In the genomic region with DNA sequence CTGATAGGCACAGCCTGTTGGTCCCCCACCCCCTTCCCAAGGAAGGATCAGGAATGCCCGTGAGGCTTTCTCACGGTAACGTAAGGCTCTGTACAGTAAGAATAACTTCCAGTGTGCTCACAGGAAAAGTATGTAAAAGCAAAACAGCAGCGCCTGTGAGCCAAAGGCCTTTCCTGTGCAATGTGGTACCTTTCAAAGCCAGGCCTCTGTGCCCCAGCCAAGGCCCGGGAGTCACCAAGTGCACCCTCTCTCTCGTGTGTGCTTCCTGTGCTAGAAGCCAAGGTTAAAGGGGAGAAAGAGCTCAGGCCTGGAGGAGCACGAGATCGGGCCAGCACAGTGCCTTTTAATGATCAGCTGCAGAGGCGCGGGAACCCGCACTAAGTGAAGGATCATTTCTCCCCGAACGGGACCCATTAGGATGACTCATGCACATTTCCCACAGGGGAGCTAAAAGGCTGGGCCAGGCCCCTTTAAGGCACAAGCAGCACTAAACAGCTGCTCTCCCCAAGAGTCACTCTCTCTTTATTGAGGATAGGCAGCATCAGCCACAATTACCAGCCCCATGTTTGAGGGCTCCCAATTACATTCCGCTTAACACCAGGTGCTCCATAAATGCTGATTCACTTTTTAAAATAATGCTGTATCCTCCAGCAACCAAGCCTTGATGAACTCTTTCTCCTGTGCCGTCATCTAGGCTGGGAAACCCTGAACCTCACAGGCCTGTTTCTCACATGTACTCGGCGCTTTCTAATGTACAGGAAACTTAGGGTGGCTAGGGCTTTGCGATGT, we compare ENCODE assay signal across 8 cellular contexts. TPM values are rescaled to one million over a fixed set of nuclear protein-coding genes. Genes with fewer than 3 reads are reported as not detected.
DNase-seq lines count a peak whose midpoint lies in the region; ATAC-seq and TF ChIP-seq lines count a peak whose summit lies in the region.

No MANE protein-coding gene starts in this region.

- no peaks in the 10 kb centered on the region for H3K9me3 ChIP-seq in muscle layer of colon (ENCODE audit: low read length)

- DNase-seq in ELF-1 (ENCODE audit: low read depth, low spot score) (peak; percentile 71), NCI-H2081 (lab: John Stamatoyannopoulos, UW) (peak; percentile 65 to 87), coronary artery (ENCODE audit: low spot score) (no peak), cerebellar nuclear complex (lab: John Stamatoyannopoulos, UW) (no peak), GM10266 (ENCODE audit: extremely low spot score) (no peak), natural killer cell (no peak)

- peak overlapping the region; percentile 4 for H3K4me3 ChIP-seq in coronary artery
- no peak overlapping the region for H3K4me3 ChIP-seq in muscle layer of colon (ENCODE audit: low read depth in 1 of 2, low read length in 2 of 2)

- ATAC-seq in natural killer cell, result no peak
- ATAC-seq in HG02642 (IDR thresholded peaks at IDR 0.05; ENCODE audit: poor library complexity, unreplicated experiment), result no peak

- H3K36me3 ChIP-seq in muscle layer of colon (ENCODE audit: insufficient read depth, low read length), result no peaks in the 10 kb centered on the region

- H3K27ac Mint-ChIP-seq in natural killer cell, result no peak overlapping the region

- peaks cover 6 to 19% of the 10 kb centered on the region in 2 donors for H3K4me1 Mint-ChIP-seq in natural killer cell

- H3K36me3 Mint-ChIP-seq in natural killer cell, result no peaks in the 10 kb centered on the region

- TF ChIP-seq CTCF in coronary artery (IDR thresholded peaks at IDR 0.05), result no peak
- no peak for TF ChIP-seq CTCF in GM10266 (IDR thresholded peaks at IDR 0.05; ENCODE audit: control insufficient read depth, insufficient read depth, low read depth, missing control alignments)
- no peak for TF ChIP-seq CTCF in natural killer cell (IDR thresholded peaks at IDR 0.05)

- no peaks in the 10 kb centered on the region for H3K27me3 Mint-ChIP-seq in natural killer cell (ENCODE audit: low read depth in 2 of 2)

- no peak overlapping the region for H3K4me3 Mint-ChIP-seq in natural killer cell

- no peaks in the 10 kb centered on the region for H3K9me3 Mint-ChIP-seq in natural killer cell

- peak overlapping the region; percentile 54 to 86 for H3K27ac ChIP-seq in coronary artery
- H3K27ac ChIP-seq in muscle layer of colon (ENCODE audit: low read depth, low read length), result peak overlapping the region; percentile 89

- peaks cover 75% of the 10 kb centered on the region for H3K4me1 ChIP-seq in muscle layer of colon (ENCODE audit: insufficient read depth, low read length)

- H3K27me3 ChIP-seq in muscle layer of colon (ENCODE audit: control insufficient read depth in 1 of 2, insufficient read depth in 2 of 2, low read length in 2 of 2), result no peaks in the 10 kb centered on the region

- intact Hi-C loops in natural killer cell (cut with micrococcal nuclease), result no loop called here

- peak overlapping the region; percentile 27 for H3K9ac ChIP-seq in muscle layer of colon (ENCODE audit: low read length)

RNA-seq across cellular contexts. Expression of a gene that starts 42.8 kb away (rescaled TPM):
- 1 to 10 TPM; 2.7 to 7.1 (median 2.9) TPM for total RNA-seq in natural killer cell

Comparison
In these comparisons a context has a peak if more than half of its experiments do, and no peak if none do; other contexts are left out.
1. DNase-seq: peak in ELF-1 (single experiment) and NCI-H2081 (2 of 2); none in coronary artery (single experiment), cerebellar nuclear complex (0 of 2), GM10266 (single experiment) and natural killer cell (single experiment).